In the genomic region with DNA sequence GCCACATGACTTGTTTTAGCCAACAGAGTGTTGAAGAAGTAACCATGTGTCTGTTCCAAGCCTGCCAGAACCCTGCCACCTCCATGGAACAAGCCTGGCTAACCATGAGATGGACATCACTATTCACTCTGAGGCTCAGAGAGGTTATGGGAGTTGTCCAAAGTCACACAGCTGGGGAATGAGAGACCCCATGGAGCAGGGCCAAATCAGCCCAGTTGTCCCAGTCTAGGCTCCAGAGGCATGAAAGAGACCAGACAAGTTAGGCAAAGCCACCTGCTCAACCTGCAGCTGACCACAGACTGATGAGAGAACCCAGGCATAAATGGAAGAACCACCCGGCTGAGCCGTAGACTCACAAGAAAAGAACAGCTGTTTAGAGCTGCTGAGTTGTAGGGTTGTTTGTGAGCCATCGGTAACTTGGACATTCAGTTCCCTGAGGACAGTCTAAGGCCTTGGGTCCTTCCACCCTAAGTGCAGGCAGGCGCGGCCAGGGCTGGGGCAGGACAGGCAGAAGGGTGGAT, we compare ENCODE assay signal across 22 cellular contexts.
"Had no signal": no experiment of that assay in that cellular context is flagged by ENCODE, and none has a peak within 500 bp of the region (broad histone marks: within the 10 kb centered on the region; RNA-seq: fewer than 3 reads in every experiment).

No MANE protein-coding gene starts in this region.

- ATAC-seq: activated CD8-positive, alpha-beta T cell treated with anti-CD3 and anti-CD28 coated beads, Interleukin-2, amount 10 ng/mL, durations not matched to agents 7 days and 5 days; left lobe of liver; lower lobe of right lung; natural killer cell had no signal

- H3K4me2 ChIP-seq: hepatocyte had no signal

- H3K79me2 ChIP-seq: hepatocyte had no signal

- H3K9me3 ChIP-seq: lower lobe of right lung, ovary, psoas muscle, right atrium auricular region, tibial artery had no signal

- DNase-seq: activated CD4-positive, alpha-beta T cell treated with anti-CD3 and anti-CD28 coated beads, Interleukin-2, amount 10 ng/mL, durations not matched to agents 24 days and 14 days; activated CD4-positive, CD25-positive, alpha-beta regulatory T cell; activated CD8-positive, alpha-beta T cell treated with anti-CD3 and anti-CD28 coated beads, Interleukin-2, amount 10 ng/mL, durations not matched to agents 7 days and 5 days; brain microvascular endothelial cell; central memory CD4-positive, alpha-beta T cell; dermis blood vessel endothelial cell; effector CD8-positive, alpha-beta T cell; erythroblast; foreskin melanocyte; immature natural killer cell; lower lobe of right lung; natural killer cell; ovary; psoas muscle; stimulated activated naive CD8-positive, alpha-beta T cell treated with anti-CD3 and anti-CD28 coated beads, Interleukin-15, amount 100 ng/mL, for 72 hours; T-helper 2 cell; tibial artery had no signal

- H3K27ac Mint-ChIP-seq: activated CD4-positive, alpha-beta T cell treated with anti-CD3 and anti-CD28 coated beads, Interleukin-2, amount 10 ng/mL, durations not matched to agents 24 days and 14 days; activated CD8-positive, alpha-beta T cell treated with anti-CD3 and anti-CD28 coated beads, Interleukin-2, amount 10 ng/mL, durations not matched to agents 7 days and 5 days; immature natural killer cell; natural killer cell; stimulated activated effector memory CD8-positive, alpha-beta T cell treated with anti-CD3 and anti-CD28 coated beads, Interleukin-12 subunit alpha, Interleukin-12 subunit beta, amount 100 ng/mL, for 72 hours; stimulated activated naive CD8-positive, alpha-beta T cell treated with anti-CD3 and anti-CD28 coated beads, Interleukin-15, amount 100 ng/mL, for 72 hours had no signal

- H3K4me1 Mint-ChIP-seq: immature natural killer cell had no signal

- H3K4me3 ChIP-seq: hepatocyte, lower lobe of right lung, ovary, psoas muscle, right atrium auricular region, skin epidermis, tibial artery had no signal

- H3K36me3 ChIP-seq: brain microvascular endothelial cell, lower lobe of right lung, ovary, right atrium auricular region, tibial artery had no signal

- H3K27me3 Mint-ChIP-seq: activated CD4-positive, alpha-beta T cell treated with anti-CD3 and anti-CD28 coated beads, Interleukin-2, amount 10 ng/mL, durations not matched to agents 24 days and 14 days had no signal

- H3K27ac ChIP-seq: brain microvascular endothelial cell, hepatocyte, lower lobe of right lung, ovary, psoas muscle, right atrium auricular region, skin epidermis, tibial artery had no signal

- H3K4me1 ChIP-seq: lower lobe of right lung, psoas muscle, right atrium auricular region, tibial artery had no signal

- H2AFZ ChIP-seq: hepatocyte had no signal

- H3K4me3 Mint-ChIP-seq: activated CD4-positive, alpha-beta T cell treated with anti-CD3 and anti-CD28 coated beads, Interleukin-2, amount 10 ng/mL, durations not matched to agents 24 days and 14 days; activated CD8-positive, alpha-beta T cell treated with anti-CD3 and anti-CD28 coated beads, Interleukin-2, amount 10 ng/mL, durations not matched to agents 7 days and 5 days; immature natural killer cell; natural killer cell; stimulated activated effector memory CD8-positive, alpha-beta T cell treated with anti-CD3 and anti-CD28 coated beads, Interleukin-12 subunit alpha, Interleukin-12 subunit beta, amount 100 ng/mL, for 72 hours; stimulated activated naive CD8-positive, alpha-beta T cell treated with anti-CD3 and anti-CD28 coated beads, Interleukin-15, amount 100 ng/mL, for 72 hours had no signal

- H3K36me3 Mint-ChIP-seq: natural killer cell had no signal

- H3K27me3 ChIP-seq: brain microvascular endothelial cell, hepatocyte, ovary, right atrium auricular region had no signal
